In the genomic region with DNA sequence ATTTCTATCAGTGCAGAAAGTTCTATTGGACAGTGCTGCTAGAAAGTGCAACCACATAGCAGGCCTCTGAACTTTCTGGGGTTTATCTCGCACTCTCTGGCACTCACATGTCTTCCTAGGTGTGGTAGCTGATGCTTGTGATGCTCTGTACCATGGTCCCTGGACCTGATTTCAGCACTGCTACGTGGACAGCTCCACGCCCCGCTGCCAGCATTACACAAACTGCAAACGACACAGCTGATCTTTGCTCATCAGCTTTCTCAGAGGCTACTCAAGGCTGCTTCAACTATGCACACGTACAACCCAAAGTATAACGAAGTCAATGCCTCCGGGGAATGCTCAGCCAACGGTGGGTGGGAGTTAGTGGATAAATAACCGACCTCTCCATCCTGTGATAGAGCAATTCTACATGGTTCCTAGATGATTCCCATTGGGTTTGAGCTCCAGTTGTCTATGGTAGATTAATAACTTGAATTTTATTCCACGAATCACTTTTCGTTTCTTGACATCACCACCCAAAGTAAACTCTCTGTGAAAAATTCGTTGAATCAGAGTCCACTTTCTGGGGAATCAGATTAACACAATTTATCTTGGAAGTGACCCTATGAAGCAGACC, we compare ENCODE assay signal across 2 cellular contexts.
TF ChIP-seq lines count a peak whose summit lies in the region.

No MANE protein-coding gene starts in this region.

TF ChIP-seq in WTC11, 78 proteins besides CTCF, POLR2A, EP300 and RAD21 (continued from another document and continues in another):
- TF ChIP-seq, protein P1, sequence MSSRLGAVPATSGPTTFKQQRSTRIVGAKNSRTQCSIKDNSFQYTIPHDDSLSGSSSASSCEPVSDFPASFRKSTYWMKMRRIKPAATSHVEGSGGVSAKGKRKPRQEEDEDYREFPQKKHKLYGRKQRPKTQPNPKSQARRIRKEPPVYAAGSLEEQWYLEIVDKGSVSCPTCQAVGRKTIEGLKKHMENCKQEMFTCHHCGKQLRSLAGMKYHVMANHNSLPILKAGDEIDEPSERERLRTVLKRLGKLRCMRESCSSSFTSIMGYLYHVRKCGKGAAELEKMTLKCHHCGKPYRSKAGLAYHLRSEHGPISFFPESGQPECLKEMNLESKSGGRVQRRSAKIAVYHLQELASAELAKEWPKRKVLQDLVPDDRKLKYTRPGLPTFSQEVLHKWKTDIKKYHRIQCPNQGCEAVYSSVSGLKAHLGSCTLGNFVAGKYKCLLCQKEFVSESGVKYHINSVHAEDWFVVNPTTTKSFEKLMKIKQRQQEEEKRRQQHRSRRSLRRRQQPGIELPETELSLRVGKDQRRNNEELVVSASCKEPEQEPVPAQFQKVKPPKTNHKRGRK (CRISPR knock-in tag; IDR thresholded peaks at IDR 0.05; ENCODE audit: borderline replicate concordance), result no peak
- TF ChIP-seq, protein P2, sequence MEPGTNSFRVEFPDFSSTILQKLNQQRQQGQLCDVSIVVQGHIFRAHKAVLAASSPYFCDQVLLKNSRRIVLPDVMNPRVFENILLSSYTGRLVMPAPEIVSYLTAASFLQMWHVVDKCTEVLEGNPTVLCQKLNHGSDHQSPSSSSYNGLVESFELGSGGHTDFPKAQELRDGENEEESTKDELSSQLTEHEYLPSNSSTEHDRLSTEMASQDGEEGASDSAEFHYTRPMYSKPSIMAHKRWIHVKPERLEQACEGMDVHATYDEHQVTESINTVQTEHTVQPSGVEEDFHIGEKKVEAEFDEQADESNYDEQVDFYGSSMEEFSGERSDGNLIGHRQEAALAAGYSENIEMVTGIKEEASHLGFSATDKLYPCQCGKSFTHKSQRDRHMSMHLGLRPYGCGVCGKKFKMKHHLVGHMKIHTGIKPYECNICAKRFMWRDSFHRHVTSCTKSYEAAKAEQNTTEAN (CRISPR knock-in tag; IDR thresholded peaks at IDR 0.05), result no peak
- TF ChIP-seq, protein P3, sequence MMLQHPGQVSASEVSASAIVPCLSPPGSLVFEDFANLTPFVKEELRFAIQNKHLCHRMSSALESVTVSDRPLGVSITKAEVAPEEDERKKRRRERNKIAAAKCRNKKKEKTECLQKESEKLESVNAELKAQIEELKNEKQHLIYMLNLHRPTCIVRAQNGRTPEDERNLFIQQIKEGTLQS (CRISPR knock-in tag; conservative IDR thresholded peaks at IDR 0.05), result no peak
- TF ChIP-seq NR2C2 (CRISPR knock-in tag; IDR thresholded peaks at IDR 0.05) (no peak), ZNF317 (CRISPR knock-in tag; IDR thresholded peaks at IDR 0.05; ENCODE audit: borderline replicate concordance, low read depth) (no peak), ETV6 (CRISPR knock-in tag; IDR thresholded peaks at IDR 0.05) (no peak), GABPB1 (CRISPR knock-in tag; IDR thresholded peaks at IDR 0.05) (no peak), TCF7 (CRISPR knock-in tag; IDR thresholded peaks at IDR 0.05; ENCODE audit: low read depth) (0 out of 2 replicates have a peak, but pooled peaks have one; percentile 66), NFE2L1 (CRISPR knock-in tag; IDR thresholded peaks at IDR 0.05) (peak; percentile 56; the same call in 1 of the 2 replicates), MYBL2 (CRISPR knock-in tag; IDR thresholded peaks at IDR 0.05) (no peak), IRF2 (CRISPR knock-in tag; IDR thresholded peaks at IDR 0.05; ENCODE audit: borderline replicate concordance, low read depth) (no peak), SOX15 (CRISPR knock-in tag; IDR thresholded peaks at IDR 0.05) (no peak), FOXJ3 (CRISPR knock-in tag; IDR thresholded peaks at IDR 0.05; ENCODE audit: borderline replicate concordance) (no peak), RORB (CRISPR knock-in tag; IDR thresholded peaks at IDR 0.05) (no peak), SP1 (CRISPR knock-in tag; conservative IDR thresholded peaks at IDR 0.05) (no peak)
- TF ChIP-seq, protein P4, sequence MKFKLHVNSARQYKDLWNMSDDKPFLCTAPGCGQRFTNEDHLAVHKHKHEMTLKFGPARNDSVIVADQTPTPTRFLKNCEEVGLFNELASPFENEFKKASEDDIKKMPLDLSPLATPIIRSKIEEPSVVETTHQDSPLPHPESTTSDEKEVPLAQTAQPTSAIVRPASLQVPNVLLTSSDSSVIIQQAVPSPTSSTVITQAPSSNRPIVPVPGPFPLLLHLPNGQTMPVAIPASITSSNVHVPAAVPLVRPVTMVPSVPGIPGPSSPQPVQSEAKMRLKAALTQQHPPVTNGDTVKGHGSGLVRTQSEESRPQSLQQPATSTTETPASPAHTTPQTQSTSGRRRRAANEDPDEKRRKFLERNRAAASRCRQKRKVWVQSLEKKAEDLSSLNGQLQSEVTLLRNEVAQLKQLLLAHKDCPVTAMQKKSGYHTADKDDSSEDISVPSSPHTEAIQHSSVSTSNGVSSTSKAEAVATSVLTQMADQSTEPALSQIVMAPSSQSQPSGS (CRISPR knock-in tag; IDR thresholded peaks at IDR 0.05; ENCODE audit: borderline replicate concordance, low read depth), result no peak
- TF ChIP-seq, protein P5, sequence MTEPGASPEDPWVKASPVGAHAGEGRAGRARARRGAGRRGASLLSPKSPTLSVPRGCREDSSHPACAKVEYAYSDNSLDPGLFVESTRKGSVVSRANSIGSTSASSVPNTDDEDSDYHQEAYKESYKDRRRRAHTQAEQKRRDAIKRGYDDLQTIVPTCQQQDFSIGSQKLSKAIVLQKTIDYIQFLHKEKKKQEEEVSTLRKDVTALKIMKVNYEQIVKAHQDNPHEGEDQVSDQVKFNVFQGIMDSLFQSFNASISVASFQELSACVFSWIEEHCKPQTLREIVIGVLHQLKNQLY (CRISPR knock-in tag; IDR thresholded peaks at IDR 0.05), result no peak
- TF ChIP-seq, protein P6, sequence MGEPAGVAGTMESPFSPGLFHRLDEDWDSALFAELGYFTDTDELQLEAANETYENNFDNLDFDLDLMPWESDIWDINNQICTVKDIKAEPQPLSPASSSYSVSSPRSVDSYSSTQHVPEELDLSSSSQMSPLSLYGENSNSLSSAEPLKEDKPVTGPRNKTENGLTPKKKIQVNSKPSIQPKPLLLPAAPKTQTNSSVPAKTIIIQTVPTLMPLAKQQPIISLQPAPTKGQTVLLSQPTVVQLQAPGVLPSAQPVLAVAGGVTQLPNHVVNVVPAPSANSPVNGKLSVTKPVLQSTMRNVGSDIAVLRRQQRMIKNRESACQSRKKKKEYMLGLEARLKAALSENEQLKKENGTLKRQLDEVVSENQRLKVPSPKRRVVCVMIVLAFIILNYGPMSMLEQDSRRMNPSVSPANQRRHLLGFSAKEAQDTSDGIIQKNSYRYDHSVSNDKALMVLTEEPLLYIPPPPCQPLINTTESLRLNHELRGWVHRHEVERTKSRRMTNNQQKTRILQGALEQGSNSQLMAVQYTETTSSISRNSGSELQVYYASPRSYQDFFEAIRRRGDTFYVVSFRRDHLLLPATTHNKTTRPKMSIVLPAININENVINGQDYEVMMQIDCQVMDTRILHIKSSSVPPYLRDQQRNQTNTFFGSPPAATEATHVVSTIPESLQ (CRISPR knock-in tag; IDR thresholded peaks at IDR 0.05), result no peak
- TF ChIP-seq, protein P7, sequence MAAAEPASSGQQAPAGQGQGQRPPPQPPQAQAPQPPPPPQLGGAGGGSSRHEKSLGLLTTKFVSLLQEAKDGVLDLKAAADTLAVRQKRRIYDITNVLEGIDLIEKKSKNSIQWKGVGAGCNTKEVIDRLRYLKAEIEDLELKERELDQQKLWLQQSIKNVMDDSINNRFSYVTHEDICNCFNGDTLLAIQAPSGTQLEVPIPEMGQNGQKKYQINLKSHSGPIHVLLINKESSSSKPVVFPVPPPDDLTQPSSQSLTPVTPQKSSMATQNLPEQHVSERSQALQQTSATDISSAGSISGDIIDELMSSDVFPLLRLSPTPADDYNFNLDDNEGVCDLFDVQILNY (CRISPR knock-in tag; IDR thresholded peaks at IDR 0.05), result no peak

TF ChIP-seq in HepG2, 621 proteins besides CTCF, POLR2A, EP300 and RAD21 (continued from another document and continues in another):
- TF ChIP-seq, protein P8, sequence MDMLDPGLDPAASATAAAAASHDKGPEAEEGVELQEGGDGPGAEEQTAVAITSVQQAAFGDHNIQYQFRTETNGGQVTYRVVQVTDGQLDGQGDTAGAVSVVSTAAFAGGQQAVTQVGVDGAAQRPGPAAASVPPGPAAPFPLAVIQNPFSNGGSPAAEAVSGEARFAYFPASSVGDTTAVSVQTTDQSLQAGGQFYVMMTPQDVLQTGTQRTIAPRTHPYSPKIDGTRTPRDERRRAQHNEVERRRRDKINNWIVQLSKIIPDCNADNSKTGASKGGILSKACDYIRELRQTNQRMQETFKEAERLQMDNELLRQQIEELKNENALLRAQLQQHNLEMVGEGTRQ (IDR thresholded peaks at IDR 0.05; ENCODE audit: low read depth, low read length), result no peak
- TF ChIP-seq, protein P8 (CRISPR knock-in tag; IDR thresholded peaks at IDR 0.05; ENCODE audit: borderline replicate concordance), result no peak
- no peak for TF ChIP-seq KLF12 (CRISPR knock-in tag; IDR thresholded peaks at IDR 0.05; ENCODE audit: borderline replicate concordance)
- peak; percentile 65; the same call in 1 of the 2 replicates for TF ChIP-seq HDAC2 (CRISPR knock-in tag; IDR thresholded peaks at IDR 0.05)
- TF ChIP-seq ZNF12 (CRISPR knock-in tag; IDR thresholded peaks at IDR 0.05), result peak; percentile 26; the same call in 1 of the 2 replicates
- TF ChIP-seq NFATC3 (CRISPR knock-in tag; IDR thresholded peaks at IDR 0.05), result no peak
- TF ChIP-seq ZNF563 (CRISPR knock-in tag; IDR thresholded peaks at IDR 0.05), result no peak
- TF ChIP-seq ERF (CRISPR knock-in tag; IDR thresholded peaks at IDR 0.05), result peak; percentile 67; the same call in 1 of the 2 replicates
- TF ChIP-seq SATB2 (CRISPR knock-in tag; IDR thresholded peaks at IDR 0.05), result 0 out of 2 replicates have a peak, but pooled peaks have one; percentile 61
- no peak for TF ChIP-seq CCDC6 (CRISPR knock-in tag; IDR thresholded peaks at IDR 0.05)
- TF ChIP-seq, protein P9, sequence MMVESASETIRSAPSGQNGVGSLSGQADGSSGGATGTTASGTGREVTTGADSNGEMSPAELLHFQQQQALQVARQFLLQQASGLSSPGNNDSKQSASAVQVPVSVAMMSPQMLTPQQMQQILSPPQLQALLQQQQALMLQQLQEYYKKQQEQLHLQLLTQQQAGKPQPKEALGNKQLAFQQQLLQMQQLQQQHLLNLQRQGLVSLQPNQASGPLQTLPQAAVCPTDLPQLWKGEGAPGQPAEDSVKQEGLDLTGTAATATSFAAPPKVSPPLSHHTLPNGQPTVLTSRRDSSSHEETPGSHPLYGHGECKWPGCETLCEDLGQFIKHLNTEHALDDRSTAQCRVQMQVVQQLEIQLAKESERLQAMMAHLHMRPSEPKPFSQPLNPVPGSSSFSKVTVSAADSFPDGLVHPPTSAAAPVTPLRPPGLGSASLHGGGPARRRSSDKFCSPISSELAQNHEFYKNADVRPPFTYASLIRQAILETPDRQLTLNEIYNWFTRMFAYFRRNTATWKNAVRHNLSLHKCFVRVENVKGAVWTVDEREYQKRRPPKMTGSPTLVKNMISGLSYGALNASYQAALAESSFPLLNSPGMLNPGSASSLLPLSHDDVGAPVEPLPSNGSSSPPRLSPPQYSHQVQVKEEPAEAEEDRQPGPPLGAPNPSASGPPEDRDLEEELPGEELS (CRISPR knock-in tag; IDR thresholded peaks at IDR 0.05), result no peak
- TF ChIP-seq CEBPG (CRISPR knock-in tag; IDR thresholded peaks at IDR 0.05), result 0 out of 2 replicates have a peak, but pooled peaks have one; percentile 11
- peak; percentile 29; the same call in 1 of the 2 replicates for TF ChIP-seq THAP11 (CRISPR knock-in tag; IDR thresholded peaks at IDR 0.05)
- TF ChIP-seq, protein P10, sequence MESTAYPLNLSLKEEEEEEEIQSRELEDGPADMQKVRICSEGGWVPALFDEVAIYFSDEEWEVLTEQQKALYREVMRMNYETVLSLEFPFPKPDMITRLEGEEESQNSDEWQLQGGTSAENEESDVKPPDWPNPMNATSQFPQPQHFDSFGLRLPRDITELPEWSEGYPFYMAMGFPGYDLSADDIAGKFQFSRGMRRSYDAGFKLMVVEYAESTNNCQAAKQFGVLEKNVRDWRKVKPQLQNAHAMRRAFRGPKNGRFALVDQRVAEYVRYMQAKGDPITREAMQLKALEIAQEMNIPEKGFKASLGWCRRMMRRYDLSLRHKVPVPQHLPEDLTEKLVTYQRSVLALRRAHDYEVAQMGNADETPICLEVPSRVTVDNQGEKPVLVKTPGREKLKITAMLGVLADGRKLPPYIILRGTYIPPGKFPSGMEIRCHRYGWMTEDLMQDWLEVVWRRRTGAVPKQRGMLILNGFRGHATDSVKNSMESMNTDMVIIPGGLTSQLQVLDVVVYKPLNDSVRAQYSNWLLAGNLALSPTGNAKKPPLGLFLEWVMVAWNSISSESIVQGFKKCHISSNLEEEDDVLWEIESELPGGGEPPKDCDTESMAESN (CRISPR knock-in tag; conservative IDR thresholded peaks at IDR 0.05), result no peak
- no peak for TF ChIP-seq ATF7 (IDR thresholded peaks at IDR 0.05)
- no peak for TF ChIP-seq ATF7 (CRISPR knock-in tag; IDR thresholded peaks at IDR 0.05)
- TF ChIP-seq, protein P11, sequence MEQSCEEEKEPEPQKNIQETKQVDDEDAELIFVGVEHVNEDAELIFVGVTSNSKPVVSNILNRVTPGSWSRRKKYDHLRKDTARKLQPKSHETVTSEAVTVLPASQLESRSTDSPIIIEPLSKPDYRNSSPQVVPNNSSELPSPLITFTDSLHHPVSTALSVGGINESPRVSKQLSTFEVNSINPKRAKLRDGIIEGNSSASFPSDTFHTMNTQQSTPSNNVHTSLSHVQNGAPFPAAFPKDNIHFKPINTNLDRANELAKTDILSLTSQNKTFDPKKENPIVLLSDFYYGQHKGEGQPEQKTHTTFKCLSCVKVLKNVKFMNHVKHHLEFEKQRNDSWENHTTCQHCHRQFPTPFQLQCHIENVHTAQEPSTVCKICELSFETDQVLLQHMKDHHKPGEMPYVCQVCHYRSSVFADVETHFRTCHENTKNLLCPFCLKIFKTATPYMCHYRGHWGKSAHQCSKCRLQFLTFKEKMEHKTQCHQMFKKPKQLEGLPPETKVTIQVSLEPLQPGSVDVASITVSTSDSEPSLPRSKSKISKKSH (CRISPR knock-in tag; IDR thresholded peaks at IDR 0.05; ENCODE audit: borderline replicate concordance), result no peak
- TF ChIP-seq ZNF207 (IDR thresholded peaks at IDR 0.05; ENCODE audit: borderline replicate concordance), result no peak
- peak; percentile 70; the same call in 1 of the 2 replicates for TF ChIP-seq KLF11 (CRISPR knock-in tag; IDR thresholded peaks at IDR 0.05)
- no peak for TF ChIP-seq ZNF577 (CRISPR knock-in tag; IDR thresholded peaks at IDR 0.05; ENCODE audit: borderline replicate concordance, low read depth)
- TF ChIP-seq HOXD1 (CRISPR knock-in tag; IDR thresholded peaks at IDR 0.05), result no peak
- 0 out of 2 replicates have a peak, but pooled peaks have one; percentile 47 for TF ChIP-seq ZNF644 (CRISPR knock-in tag; IDR thresholded peaks at IDR 0.05; ENCODE audit: low read depth)
- TF ChIP-seq, protein P12, sequence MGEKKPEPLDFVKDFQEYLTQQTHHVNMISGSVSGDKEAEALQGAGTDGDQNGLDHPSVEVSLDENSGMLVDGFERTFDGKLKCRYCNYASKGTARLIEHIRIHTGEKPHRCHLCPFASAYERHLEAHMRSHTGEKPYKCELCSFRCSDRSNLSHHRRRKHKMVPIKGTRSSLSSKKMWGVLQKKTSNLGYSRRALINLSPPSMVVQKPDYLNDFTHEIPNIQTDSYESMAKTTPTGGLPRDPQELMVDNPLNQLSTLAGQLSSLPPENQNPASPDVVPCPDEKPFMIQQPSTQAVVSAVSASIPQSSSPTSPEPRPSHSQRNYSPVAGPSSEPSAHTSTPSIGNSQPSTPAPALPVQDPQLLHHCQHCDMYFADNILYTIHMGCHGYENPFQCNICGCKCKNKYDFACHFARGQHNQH (CRISPR knock-in tag; IDR thresholded peaks at IDR 0.05), result 0 out of 2 replicates have a peak, but pooled peaks have one; percentile 23
- TF ChIP-seq ZBTB1 (CRISPR knock-in tag; IDR thresholded peaks at IDR 0.05; ENCODE audit: borderline replicate concordance), result 0 out of 2 replicates have a peak, but pooled peaks have one; percentile 71
- peak; percentile 22 for TF ChIP-seq TEAD3 (CRISPR knock-in tag; optimal IDR thresholded peaks at IDR 0.05; ENCODE audit: borderline replicate concordance)
